In the genomic region with DNA sequence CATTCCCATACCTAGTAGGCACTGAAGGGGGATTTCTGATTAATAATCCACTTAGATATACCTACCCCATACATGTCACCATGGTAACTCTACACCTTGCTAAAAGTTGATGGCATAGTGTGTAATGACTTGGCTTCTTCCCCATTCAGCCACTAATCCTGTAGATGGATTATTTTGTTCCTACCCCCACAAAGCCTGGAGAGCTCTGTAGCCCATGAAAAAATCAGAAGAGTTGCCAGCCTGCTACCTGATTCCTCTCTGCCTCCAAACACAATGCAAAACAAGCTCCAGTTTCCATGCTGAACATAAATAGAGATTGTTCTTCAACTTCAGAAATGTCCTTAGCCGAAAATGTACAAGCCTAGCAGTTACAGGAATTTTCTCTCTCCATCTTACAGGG, we compare ENCODE assay signal across 18 cellular contexts.
DNase-seq lines count a peak whose midpoint lies in the region; ATAC-seq and TF ChIP-seq lines count a peak whose summit lies in the region.
"Had no signal": no experiment of that assay in that cellular context is flagged by ENCODE, and none has a peak within 500 bp of the region (broad histone marks: within the 10 kb centered on the region; RNA-seq: fewer than 3 reads in every experiment).

No MANE protein-coding gene starts in this region.

- H3K9me3 Mint-ChIP-seq in glutamatergic neuron (ENCODE audit: unreplicated experiment) = peaks cover 17% of the 10 kb centered on the region
- no peaks in the 10 kb centered on the region for H3K9me3 Mint-ChIP-seq in stimulated activated naive CD8-positive, alpha-beta T cell treated with anti-CD3 and anti-CD28 coated beads, Interleukin-15, amount 100 ng/mL, for 72 hours

- H3K27me3 Mint-ChIP-seq in glutamatergic neuron (ENCODE audit: unreplicated experiment) = peaks cover 3% of the 10 kb centered on the region
- H3K27me3 Mint-ChIP-seq in stimulated activated naive CD8-positive, alpha-beta T cell treated with anti-CD3 and anti-CD28 coated beads, Interleukin-15, amount 100 ng/mL, for 72 hours = peaks cover 53% of the 10 kb centered on the region

- no peak for TF ChIP-seq CTCF in glutamatergic neuron (IDR thresholded peaks at IDR 0.05; ENCODE audit: partially characterized antibody, unreplicated experiment)
- no peak for TF ChIP-seq CTCF in retinal pigment epithelial cell (conservative IDR thresholded peaks at IDR 0.05; ENCODE audit: low read depth, low read length)

- ATAC-seq in stimulated activated naive CD8-positive, alpha-beta T cell treated with anti-CD3 and anti-CD28 coated beads, Interleukin-15, amount 100 ng/mL, for 72 hours = no peak
- ATAC-seq: K562 had no signal

- DNase-seq in DMS79 treated with DMSO at 0.1 percent for 48 hours (lab: John Stamatoyannopoulos, UW) (peak; percentile 70), NCI-H82 (lab: John Stamatoyannopoulos, UW) (peak; percentile 90), glutamatergic neuron (no peak), retinal pigment epithelial cell (ENCODE audit: low read depth) (peak; percentile 53), HuH-7.5 (ENCODE audit: low spot score) (no peak)
- no peak for DNase-seq in stimulated activated naive CD8-positive, alpha-beta T cell treated with anti-CD3 and anti-CD28 coated beads, Interleukin-15, amount 100 ng/mL, for 72 hours
- no peak for DNase-seq in stimulated activated CD4-positive, alpha-beta T cell treated with anti-CD3 and anti-CD28 coated beads, Interleukin-4, amount 100 ng/mL, for 4 hours
- DNase-seq: GM23248; HCEC 1CT; NCI-H1417; NCI-H2029 treated with DMSO at 0.1 percent for 48 hours; NCI-H226; NCI-H526 treated with DMSO at 0.1 percent for 48 hours; NK-92 treated with Interleukin-12 subunit alpha and Interleukin-12 subunit beta, amount 100 ng/mL, for 24 hours; OCI-M1; RPMI8226 had no signal

- peaks cover 19% of the 10 kb centered on the region for H3K4me1 Mint-ChIP-seq in glutamatergic neuron (ENCODE audit: low read depth, unreplicated experiment)
- H3K4me1 Mint-ChIP-seq in stimulated activated naive CD8-positive, alpha-beta T cell treated with anti-CD3 and anti-CD28 coated beads, Interleukin-15, amount 100 ng/mL, for 72 hours = no peaks in the 10 kb centered on the region

- H3K27ac Mint-ChIP-seq in glutamatergic neuron (ENCODE audit: unreplicated experiment) = peak overlapping the region; percentile 75
- H3K27ac Mint-ChIP-seq in stimulated activated naive CD8-positive, alpha-beta T cell treated with anti-CD3 and anti-CD28 coated beads, Interleukin-15, amount 100 ng/mL, for 72 hours = no peak overlapping the region

- no peak overlapping the region for H3K4me3 ChIP-seq in retinal pigment epithelial cell (ENCODE audit: low read length)
- H3K4me3 ChIP-seq: GM23248, K562, SJSA1 had no signal

- H3K4me3 Mint-ChIP-seq in glutamatergic neuron (ENCODE audit: unreplicated experiment) = peak overlapping the region; percentile 22
- no peak overlapping the region for H3K4me3 Mint-ChIP-seq in stimulated activated naive CD8-positive, alpha-beta T cell treated with anti-CD3 and anti-CD28 coated beads, Interleukin-15, amount 100 ng/mL, for 72 hours

- no peaks in the 10 kb centered on the region for H3K36me3 Mint-ChIP-seq in glutamatergic neuron (ENCODE audit: unreplicated experiment)

Comparison
In these comparisons a context has a peak if more than half of its experiments do, and no peak if none do; other contexts are left out.
1. DNase-seq: peak in DMS79 treated with DMSO at 0.1 percent for 48 hours (single experiment), NCI-H82 (single experiment) and retinal pigment epithelial cell (single experiment); none in glutamatergic neuron (single experiment), stimulated activated naive CD8-positive, alpha-beta T cell treated with anti-CD3 and anti-CD28 coated beads, Interleukin-15, amount 100 ng/mL, for 72 hours (0 of 2), stimulated activated CD4-positive, alpha-beta T cell treated with anti-CD3 and anti-CD28 coated beads, Interleukin-4, amount 100 ng/mL, for 4 hours (0 of 2) and HuH-7.5 (single experiment).